Comparison of ENCODE assay signal across 30 cellular contexts in genomic region chrX:30349946-30350345, GRCh38. TPM values are rescaled to one million over a fixed set of nuclear protein-coding genes. Genes with fewer than 3 reads are reported as not detected.
"Had no signal": no experiment of that assay in that cellular context is flagged by ENCODE, and none has a peak within 500 bp of the region (broad histone marks: within the 10 kb centered on the region; RNA-seq: fewer than 3 reads in every experiment).

No MANE protein-coding gene starts in this region.

- H3K27me3 Mint-ChIP-seq: stimulated activated memory B cell treated with anti-CD40 and anti-IgM and Interleukin-4, amounts not matched to agents 10 μg/mL and 1 μg/mL and 100 μg/mL, for 72 hours; stimulated activated naive CD8-positive, alpha-beta T cell treated with anti-CD3 and anti-CD28 coated beads, Interleukin-15, amount 100 ng/mL, for 72 hours; stimulated activated naive CD8-positive, alpha-beta T cell treated with anti-CD3 and anti-CD28 coated beads, Interleukin-15, Interleukin-2, amounts not matched to agents 100 ng/mL and 50 ng/mL, for 24 hours; type B pancreatic cell had no signal

- H3K27ac Mint-ChIP-seq: stimulated activated effector memory CD8-positive, alpha-beta T cell treated with anti-CD3 and anti-CD28 coated beads, Interleukin-12 subunit alpha, Interleukin-12 subunit beta, amount 100 ng/mL, for 72 hours; stimulated activated memory B cell treated with anti-CD40 and anti-IgM and Interleukin-4, amounts not matched to agents 10 μg/mL and 1 μg/mL and 100 μg/mL, for 72 hours; stimulated activated naive CD8-positive, alpha-beta T cell treated with anti-CD3 and anti-CD28 coated beads, Interleukin-15, amount 100 ng/mL, for 72 hours; stimulated activated naive CD8-positive, alpha-beta T cell treated with anti-CD3 and anti-CD28 coated beads, Interleukin-15, Interleukin-2, amounts not matched to agents 100 ng/mL and 50 ng/mL, for 24 hours; type B pancreatic cell had no signal

- H3K4me1 Mint-ChIP-seq: stimulated activated effector memory CD8-positive, alpha-beta T cell treated with anti-CD3 and anti-CD28 coated beads, Interleukin-12 subunit alpha, Interleukin-12 subunit beta, amount 100 ng/mL, for 72 hours; stimulated activated memory B cell treated with anti-CD40 and anti-IgM and Interleukin-4, amounts not matched to agents 10 μg/mL and 1 μg/mL and 100 μg/mL, for 72 hours; stimulated activated naive CD8-positive, alpha-beta T cell treated with anti-CD3 and anti-CD28 coated beads, Interleukin-15, amount 100 ng/mL, for 72 hours had no signal

- H3K36me3 ChIP-seq: stomach, suprapubic skin, thoracic aorta, thyroid gland, tibial artery, tibial nerve, transverse colon, upper lobe of left lung, upper lobe of right lung, uterus, vagina had no signal

- ATAC-seq: stimulated activated effector memory CD8-positive, alpha-beta T cell treated with anti-CD3 and anti-CD28 coated beads, Interleukin-12 subunit alpha, Interleukin-12 subunit beta, amount 100 ng/mL, for 72 hours; stimulated activated memory B cell treated with anti-CD40 and anti-IgM and Interleukin-4, amounts not matched to agents 10 μg/mL and 1 μg/mL and 100 μg/mL, for 72 hours; stimulated activated naive CD8-positive, alpha-beta T cell treated with anti-CD3 and anti-CD28 coated beads, Interleukin-15, amount 100 ng/mL, for 72 hours; stimulated activated naive CD8-positive, alpha-beta T cell treated with anti-CD3 and anti-CD28 coated beads, Interleukin-15, Interleukin-2, amounts not matched to agents 100 U/mL and 50 U/mL, for 24 hours; upper lobe of right lung had no signal

- H3K27me3 ChIP-seq: stomach, suprapubic skin, testis, thyroid gland, tibial artery, tibial nerve, transverse colon, upper lobe of left lung, upper lobe of right lung, uterus, vagina had no signal

- H3K4me3 Mint-ChIP-seq: stimulated activated effector memory CD8-positive, alpha-beta T cell treated with anti-CD3 and anti-CD28 coated beads, Interleukin-12 subunit alpha, Interleukin-12 subunit beta, amount 100 ng/mL, for 72 hours; stimulated activated memory B cell treated with anti-CD40 and anti-IgM and Interleukin-4, amounts not matched to agents 10 μg/mL and 1 μg/mL and 100 μg/mL, for 72 hours; stimulated activated naive CD8-positive, alpha-beta T cell treated with anti-CD3 and anti-CD28 coated beads, Interleukin-15, amount 100 ng/mL, for 72 hours; stimulated activated naive CD8-positive, alpha-beta T cell treated with anti-CD3 and anti-CD28 coated beads, Interleukin-15, Interleukin-2, amounts not matched to agents 100 ng/mL and 50 ng/mL, for 24 hours; type B pancreatic cell had no signal

- H3K36me3 Mint-ChIP-seq: stimulated activated effector memory CD8-positive, alpha-beta T cell treated with anti-CD3 and anti-CD28 coated beads, Interleukin-12 subunit alpha, Interleukin-12 subunit beta, amount 100 ng/mL, for 72 hours; stimulated activated memory B cell treated with anti-CD40 and anti-IgM and Interleukin-4, amounts not matched to agents 10 μg/mL and 1 μg/mL and 100 μg/mL, for 72 hours; type B pancreatic cell had no signal

- DNase-seq: stimulated activated CD4-positive, alpha-beta T cell treated with anti-CD3 and anti-CD28 coated beads, Interleukin-2, amount 100 ng/mL, for 48 hours; stimulated activated CD4-positive, alpha-beta T cell treated with anti-CD3 and anti-CD28 coated beads, Interleukin-4, amount 100 ng/mL, for 1 hour; stimulated activated CD4-positive, alpha-beta T cell treated with anti-CD3 and anti-CD28 coated beads, Interleukin-4, amount 100 ng/mL, for 24 hours; stimulated activated CD4-positive, alpha-beta T cell treated with anti-CD3 and anti-CD28 coated beads, Interleukin-4, amount 100 ng/mL, for 4 hours; stimulated activated CD8-positive, alpha-beta memory T cell treated with anti-CD3 and anti-CD28 coated beads, Interleukin-4, amount 100 ng/mL, for 48 hours; stimulated activated naive CD4-positive, alpha-beta T cell; stimulated activated naive CD4-positive, alpha-beta T cell treated with Interleukin-2 at 50 U/mL for 16 hours; stimulated activated naive CD8-positive, alpha-beta T cell treated with anti-CD3 and anti-CD28 coated beads, Interleukin-15, amount 100 ng/mL, for 72 hours; stimulated activated naive CD8-positive, alpha-beta T cell treated with anti-CD3 and anti-CD28 coated beads, Interleukin-15, Interleukin-2, amounts not matched to agents 100 U/mL and 50 U/mL, for 24 hours; stomach; substantia nigra; testis; thyroid gland; tibial artery; transverse colon; trophoblast cell; upper lobe of left lung; upper lobe of right lung; uterus had no signal

- H3K9me3 Mint-ChIP-seq: stimulated activated effector memory CD8-positive, alpha-beta T cell treated with anti-CD3 and anti-CD28 coated beads, Interleukin-12 subunit alpha, Interleukin-12 subunit beta, amount 100 ng/mL, for 72 hours; stimulated activated memory B cell treated with anti-CD40 and anti-IgM and Interleukin-4, amounts not matched to agents 10 μg/mL and 1 μg/mL and 100 μg/mL, for 72 hours; stimulated activated naive CD8-positive, alpha-beta T cell treated with anti-CD3 and anti-CD28 coated beads, Interleukin-15, amount 100 ng/mL, for 72 hours; stimulated activated naive CD8-positive, alpha-beta T cell treated with anti-CD3 and anti-CD28 coated beads, Interleukin-15, Interleukin-2, amounts not matched to agents 100 ng/mL and 50 ng/mL, for 24 hours; type B pancreatic cell had no signal

- H3K27ac ChIP-seq: stomach, suprapubic skin, testis, thoracic aorta, thyroid gland, tibial artery, tibial nerve, transverse colon, upper lobe of left lung, upper lobe of right lung, uterus, vagina had no signal

- H3K4me3 ChIP-seq: stomach, suprapubic skin, testis, thoracic aorta, thyroid gland, tibial artery, tibial nerve, transverse colon, upper lobe of left lung, upper lobe of right lung, uterus, vagina had no signal

- FAIRE-seq: urothelium cell line had no signal

- H3K9me3 ChIP-seq: suprapubic skin, testis, thoracic aorta, thyroid gland, transverse colon, upper lobe of right lung had no signal

- H3K4me1 ChIP-seq: stomach, suprapubic skin, testis, thyroid gland, tibial artery, tibial nerve, transverse colon, upper lobe of left lung, upper lobe of right lung, uterus, vagina had no signal

RNA-seq across cellular contexts. Expression of gene NR0B1, which starts 40.8 kb away (rescaled TPM):
- total RNA-seq: suprapubic skin, transverse colon, upper lobe of left lung, upper lobe of right lung, ureter, urinary bladder had no signal
